12 cellular contexts compared by ENCODE assay signal in the genomic region with DNA sequence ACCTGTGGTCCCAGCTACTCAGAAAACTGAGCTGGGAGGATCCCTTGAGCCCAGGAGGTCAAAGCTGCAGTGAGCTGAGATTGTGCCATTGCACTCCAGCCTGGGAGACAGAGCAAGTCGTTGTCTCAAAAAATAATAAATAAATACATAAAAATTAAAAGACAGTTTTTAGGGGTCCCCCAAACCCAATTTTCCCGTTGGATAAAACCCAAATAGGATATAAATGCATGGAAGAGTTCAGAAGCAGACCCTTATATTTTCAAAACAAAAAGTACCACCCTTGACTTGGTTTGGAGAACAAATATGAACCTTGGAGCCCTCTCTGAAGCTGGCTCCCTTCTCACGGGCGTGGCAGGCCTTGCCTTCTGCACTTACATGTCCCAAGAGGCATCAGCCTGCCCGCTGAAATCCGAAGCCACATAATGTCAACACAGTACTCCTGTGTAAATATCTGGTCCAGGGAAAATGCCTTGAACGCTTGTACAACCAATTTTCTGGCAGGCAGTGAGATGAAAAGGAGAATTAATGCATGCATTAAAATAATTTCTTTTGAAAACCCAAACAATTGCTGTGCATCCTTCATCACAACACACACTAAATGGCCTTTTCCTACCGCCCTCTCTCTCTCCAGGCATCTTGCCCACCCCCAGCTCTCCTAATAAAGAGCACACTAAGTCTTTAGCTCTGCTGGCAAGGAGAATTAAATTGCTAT. TPM values are rescaled to one million over a fixed set of nuclear protein-coding genes. Genes with fewer than 3 reads are reported as not detected.
DNase-seq lines count a peak whose midpoint lies in the region; ATAC-seq and TF ChIP-seq lines count a peak whose summit lies in the region.
"Had no signal": no experiment of that assay in that cellular context is flagged by ENCODE, and none has a peak within 500 bp of the region (broad histone marks: within the 10 kb centered on the region; RNA-seq: fewer than 3 reads in every experiment).

No MANE protein-coding gene starts in this region.

- peak; percentile 70 for DNase-seq in Right ventricle myocardium superior
- no peak for DNase-seq in cardiac septum (ENCODE audit: low spot score)
- DNase-seq in NCI-H526 (lab: John Stamatoyannopoulos, UW): peak; percentile 31 to 73
- DNase-seq in hepatocyte (ENCODE audit: low spot score): peak; percentile 40
- no peak for DNase-seq in upper lobe of right lung
- DNase-seq in T-helper 9 cell: no peak
- DNase-seq in activated effector memory CD4-positive, alpha-beta T cell treated with anti-CD3 and anti-CD28 coated beads, Interleukin-2, amount 50 U/mL, for 16 hours: no peak
- DNase-seq: activated CD4-positive, alpha-beta T cell treated with anti-CD3 and anti-CD28 coated beads for 48 hours; amniotic stem cell; GM23248; naive thymus-derived CD4-positive, alpha-beta T cell had no signal

- no peaks in the 10 kb centered on the region for H4K20me1 ChIP-seq in hepatocyte (ENCODE audit: insufficient read depth, poor library complexity, severe bottlenecking)

- no peaks in the 10 kb centered on the region for H3K79me2 ChIP-seq in hepatocyte

- no peaks in the 10 kb centered on the region for H3K27me3 ChIP-seq in hepatocyte
- no peaks in the 10 kb centered on the region for H3K27me3 ChIP-seq in upper lobe of right lung

- ATAC-seq in Right ventricle myocardium superior (ENCODE audit: poor library complexity) (peak; percentile 79), upper lobe of right lung (peak; percentile 66), GM18907 (IDR thresholded peaks at IDR 0.05; ENCODE audit: unreplicated experiment) (no peak)
- ATAC-seq: naive thymus-derived CD4-positive, alpha-beta T cell had no signal

- H3K9me3 ChIP-seq in hepatocyte (ENCODE audit: low read depth) (no peaks in the 10 kb centered on the region), upper lobe of right lung (no peaks in the 10 kb centered on the region)

- H3K9me2 ChIP-seq in hepatocyte (replicated peaks; ENCODE audit: insufficient read depth): no peaks in the 10 kb centered on the region

- H3K4me3 ChIP-seq in hepatocyte (no peak overlapping the region), upper lobe of right lung (no peak overlapping the region)
- H3K4me3 ChIP-seq: GM23248 had no signal

- WGBS in hepatocyte (ENCODE audit: low lambda C conversion rate, missing lambda C conversion rate): 41% methylated on average over 8 of the region's 8 CpGs

- peak overlapping the region; percentile 37 for H3K4me2 ChIP-seq in hepatocyte

- intact Hi-C loops in Right ventricle myocardium superior (cut with DNase I): no loop called here
- intact Hi-C loops in cardiac septum (cut with DNase I): no loop called here
- intact Hi-C loops in upper lobe of right lung (cut with DNase I): no loop called here

- H3K36me3 ChIP-seq in hepatocyte (replicated peaks; ENCODE audit: insufficient read depth, low read depth): no peaks in the 10 kb centered on the region
- H3K36me3 ChIP-seq in upper lobe of right lung: no peaks in the 10 kb centered on the region

- H3K4me1 ChIP-seq in hepatocyte (ENCODE audit: insufficient read depth): peaks cover 23% of the 10 kb centered on the region
- H3K4me1 ChIP-seq in upper lobe of right lung: no peaks in the 10 kb centered on the region

- H2AFZ ChIP-seq in hepatocyte: no peak overlapping the region
- H2AFZ ChIP-seq: GM23248 had no signal

- TF ChIP-seq CTCF in hepatocyte (IDR thresholded peaks at IDR 0.05; ENCODE audit: poor library complexity): no peak
- no peak for TF ChIP-seq CTCF in upper lobe of right lung (IDR thresholded peaks at IDR 0.05)

- H3K27ac ChIP-seq in hepatocyte (no peak overlapping the region), upper lobe of right lung (no peak overlapping the region)
- H3K27ac ChIP-seq: GM23248 had no signal

RNA-seq across cellular contexts. Expression of a gene that starts 46.4 kb away (rescaled TPM):
- 33.5 TPM for total RNA-seq in Right ventricle myocardium superior
- total RNA-seq in cardiac septum: 36.7 TPM
- 59.7 TPM in 2 replicates for total RNA-seq in hepatocyte
- polyA plus RNA-seq in hepatocyte: 39.4 and 47.2 TPM in 2 replicates
- total RNA-seq in upper lobe of right lung: 38.5 TPM

Comparison
In these comparisons a context has a peak if more than half of its experiments do, and no peak if none do; other contexts are left out.
1. DNase-seq: peak in Right ventricle myocardium superior (single experiment), NCI-H526 (2 of 2) and hepatocyte (single experiment); none in cardiac septum (single experiment), upper lobe of right lung (single experiment), T-helper 9 cell (single experiment) and activated effector memory CD4-positive, alpha-beta T cell treated with anti-CD3 and anti-CD28 coated beads, Interleukin-2, amount 50 U/mL, for 16 hours (single experiment).